ENCODE assay signal across 19 cellular contexts in genomic region chr15:99117563-99118257, GRCh38. TPM values are rescaled to one million over a fixed set of nuclear protein-coding genes. Genes with fewer than 3 reads are reported as not detected.
DNase-seq lines count a peak whose midpoint lies in the region; ATAC-seq and TF ChIP-seq lines count a peak whose summit lies in the region.
"Had no signal": no experiment of that assay in that cellular context is flagged by ENCODE, and none has a peak within 500 bp of the region (broad histone marks: within the 10 kb centered on the region; RNA-seq: fewer than 3 reads in every experiment).

No MANE protein-coding gene starts in this region.

- H3F3A ChIP-seq in PC-9 (ENCODE audit: insufficient read depth, low read depth): peaks cover 4% of the 10 kb centered on the region

- intact Hi-C loops in stomach (cut with DNase I; ENCODE audit: low total_unique reads) (no loop called here), PC-9 (cut with micrococcal nuclease; ENCODE audit: unreplicated experiment) (no loop called here)

- no peaks in the 10 kb centered on the region for H3K9me2 ChIP-seq in PC-9 (ENCODE audit: insufficient read depth)

- H3K27ac ChIP-seq in RWPE2 (ENCODE audit: poor library complexity, severe bottlenecking): no peak overlapping the region
- peak overlapping the region; percentile 65 to 87 for H3K27ac ChIP-seq in coronary artery
- peak overlapping the region; percentile 36 for H3K27ac ChIP-seq in muscle layer of duodenum (ENCODE audit: low read length)
- peak overlapping the region in 3 of 5 donors; percentile 59 to 96 (median 87) for H3K27ac ChIP-seq in stomach
- H3K27ac ChIP-seq in PC-9: no peak overlapping the region
- H3K27ac ChIP-seq: GM23248 had no signal

- TF ChIP-seq POLR2A in stomach (IDR thresholded peaks at IDR 0.05): no peak

- no peak overlapping the region for H3K4me2 ChIP-seq in PC-9

- H3K9me3 ChIP-seq in RWPE2 (ENCODE audit: severe bottlenecking) (no peaks in the 10 kb centered on the region), muscle layer of duodenum (ENCODE audit: control insufficient read depth in 1 of 2, low read length in 2 of 2) (no peaks in the 10 kb centered on the region), stomach (no peaks in the 10 kb centered on the region), PC-9 (ENCODE audit: insufficient read depth, low read depth) (no peaks in the 10 kb centered on the region)

- ATAC-seq in RWPE2 (ENCODE audit: low read depth): no peak
- ATAC-seq: GM12878, Panc1 had no signal

- TF ChIP-seq CTCF in RWPE2 (IDR thresholded peaks at IDR 0.05; ENCODE audit: poor library complexity, severe bottlenecking): no peak
- no peak for TF ChIP-seq CTCF in coronary artery (IDR thresholded peaks at IDR 0.05)
- no peak for TF ChIP-seq CTCF in stomach (IDR thresholded peaks at IDR 0.05)
- no peak for TF ChIP-seq CTCF in PC-9 (conservative IDR thresholded peaks at IDR 0.05)

- no TSS peak for BruUV-seq in PC-9 (replicated peaks; lab: Mats Ljungman, UMichigan)

- H3K4me3 ChIP-seq in RWPE2 (ENCODE audit: severe bottlenecking) (no peak overlapping the region), coronary artery (no peak overlapping the region), muscle layer of duodenum (ENCODE audit: low read depth in 1 of 2, low read length in 2 of 2) (peak overlapping the region in 1 of 2 donors; percentile 6), stomach (no peak overlapping the region), PC-9 (no peak overlapping the region)
- H3K4me3 ChIP-seq: GM12878, GM23248 had no signal

- H3K36me3 ChIP-seq in RWPE2 (ENCODE audit: low read depth) (no peaks in the 10 kb centered on the region), muscle layer of duodenum (ENCODE audit: control insufficient read depth in 1 of 2, insufficient read depth in 2 of 2, low read length in 2 of 2) (peaks cover 3 to 8% of the 10 kb centered on the region in 2 donors), stomach (peaks cover 0 to 54% (median 13%) of the 10 kb centered on the region in 4 donors), PC-9 (ENCODE audit: low read depth) (no peaks in the 10 kb centered on the region)

- H3K27me3 ChIP-seq in RWPE2 (ENCODE audit: insufficient read depth, poor library complexity, severe bottlenecking) (no peaks in the 10 kb centered on the region), muscle layer of duodenum (ENCODE audit: low read depth, low read length) (no peaks in the 10 kb centered on the region), stomach (no peaks in the 10 kb centered on the region), PC-9 (ENCODE audit: insufficient read depth, low read depth) (no peaks in the 10 kb centered on the region)

- DNase-seq in RWPE2 (ENCODE audit: low spot score) (peak; percentile 66), coronary artery (ENCODE audit: low spot score) (no peak), stomach (no peak), PC-9 (no peak), NCI-H2196 treated with DMSO at 0.1 percent for 48 hours (lab: John Stamatoyannopoulos, UW; ENCODE audit: unreplicated experiment) (no peak), NCI-H1092 treated with DMSO at 0.1 percent for 48 hours (lab: John Stamatoyannopoulos, UW) (no peak)
- no peak for DNase-seq in stimulated activated CD4-positive, alpha-beta T cell treated with anti-CD3 and anti-CD28 coated beads, Interleukin-2, amount 100 ng/mL, for 48 hours
- DNase-seq: AML-193; CD4-positive, CD25-positive, alpha-beta regulatory T cell; DMS79; GM23248; NCI-H1048; NCI-H1694; NCI-H2107; NCI-H69; SHP77 had no signal

- H2AFZ ChIP-seq in PC-9: no peak overlapping the region
- H2AFZ ChIP-seq: GM23248 had no signal

- CTCF ChIA-PET in PC-9 (lab: Charles Lee): no interaction called here

- H4K20me1 ChIP-seq in PC-9 (ENCODE audit: insufficient read depth): no peaks in the 10 kb centered on the region

- no peaks in the 10 kb centered on the region for H3K4me1 ChIP-seq in RWPE2 (ENCODE audit: insufficient read depth, poor library complexity, severe bottlenecking)
- H3K4me1 ChIP-seq in muscle layer of duodenum (ENCODE audit: control insufficient read depth in 1 of 2, insufficient read depth in 2 of 2, low read length in 2 of 2): peaks cover 0 to 73% of the 10 kb centered on the region in 2 donors
- peaks cover 0 to 72% (median 26%) of the 10 kb centered on the region in 4 donors for H3K4me1 ChIP-seq in stomach
- H3K4me1 ChIP-seq in PC-9 (replicated peaks; ENCODE audit: insufficient read depth): peaks cover 13% of the 10 kb centered on the region

- POLR2A ChIA-PET in PC-9 (lab: Charles Lee; ENCODE audit: unreplicated experiment): no interaction called here

- 76 to 91% (median 84%) methylated on average over 20 of the region's 20 CpGs for WGBS in stomach, 5 donors

- no peak for TF ChIP-seq EP300 in stomach (IDR thresholded peaks at IDR 0.05)

- H3K79me2 ChIP-seq in PC-9 (ENCODE audit: low read depth): no peaks in the 10 kb centered on the region

RNA-seq across cellular contexts. Expression of gene SYNM, which starts 12.8 kb away (rescaled TPM):
- total RNA-seq in stomach: 100 to 1,000 TPM in 4 of 5 donors, 10 to 100 TPM in 1; 71.3 to 469 (median 235) TPM
- polyA plus RNA-seq in stomach: 10 to 100 TPM in 1 of 3 donors, 1 to 10 TPM in 2; 4.0 to 88.7 (median 5.7) TPM
- total RNA-seq in PC-9 (2021): 2.2 and 2.4 TPM in 2 replicates

Comparison
In these comparisons a context has a peak if more than half of its experiments do, and no peak if none do; other contexts are left out.
1. H3K27ac ChIP-seq: peak in coronary artery (2 of 2), muscle layer of duodenum (single experiment) and stomach (3 of 5); none in RWPE2 (single experiment) and PC-9 (single experiment).
2. RNA of gene SYNM, which starts 12.8 kb away (total RNA-seq): 71.3 to 469 TPM in stomach; 2.2 to 2.4 TPM in PC-9; every median in the first group is over 10 times any median in the second.